Comparison of ENCODE assay signal across 10 cellular contexts in genomic region chr1:13751458-13751871, GRCh38. TPM values are rescaled to one million over a fixed set of nuclear protein-coding genes. Genes with fewer than 3 reads are reported as not detected.
DNase-seq lines count a peak whose midpoint lies in the region; ATAC-seq and TF ChIP-seq lines count a peak whose summit lies in the region.
"Had no signal": no experiment of that assay in that cellular context is flagged by ENCODE, and none has a peak within 500 bp of the region (broad histone marks: within the 10 kb centered on the region; RNA-seq: fewer than 3 reads in every experiment).

No MANE protein-coding gene starts in this region.

- H3K27me3 ChIP-seq in neuron (ENCODE audit: insufficient read depth, low read length) (no peaks in the 10 kb centered on the region), Caco-2 (replicated peaks; ENCODE audit: control insufficient read depth, insufficient read depth, low read length) (no peaks in the 10 kb centered on the region)

- no TSS peak for BruUV-seq in Caco-2 (replicated peaks; lab: Mats Ljungman, UMichigan)

- POLR2A ChIA-PET in Caco-2 (lab: Charles Lee) = no interaction called here

- no peaks in the 10 kb centered on the region for H3K9me3 Mint-ChIP-seq in activated naive CD8-positive, alpha-beta T cell treated with anti-CD3 and anti-CD28 coated beads for 36 hours
- no peaks in the 10 kb centered on the region for H3K9me3 Mint-ChIP-seq in Caco-2 (ENCODE audit: unreplicated experiment)
- H3K9me3 Mint-ChIP-seq: neural progenitor cell had no signal

- DNase-seq in GM12864 (ENCODE audit: low read depth) = peak; percentile 67
- no peak for DNase-seq in activated naive CD8-positive, alpha-beta T cell treated with anti-CD3 and anti-CD28 coated beads for 36 hours
- DNase-seq in Caco-2 = no peak
- DNase-seq in sciatic nerve (ENCODE audit: low spot score) = no peak
- DNase-seq in GM03348 (ENCODE audit: low spot score) = no peak
- DNase-seq in iPS-NIHi7 (ENCODE audit: extremely low spot score) = no peak
- DNase-seq: WERI-Rb-1 had no signal

- H2AFZ ChIP-seq in neuron (ENCODE audit: low read depth, low read length) = no peak overlapping the region
- H2AFZ ChIP-seq: neural progenitor cell had no signal

- CTCF ChIA-PET in Caco-2 (lab: Charles Lee) = no interaction called here

- peaks cover 28% of the 10 kb centered on the region for H3K4me1 ChIP-seq in neuron (ENCODE audit: insufficient read depth, low read length)
- H3K4me1 ChIP-seq in Caco-2 = 0 out of 2 replicates have a peak, but pooled peaks cover 7% of the 10 kb centered on the region

- peak overlapping the region; percentile 52 for H3K27ac Mint-ChIP-seq in activated naive CD8-positive, alpha-beta T cell treated with anti-CD3 and anti-CD28 coated beads for 36 hours
- H3K27ac Mint-ChIP-seq in Caco-2 (ENCODE audit: unreplicated experiment) = no peak overlapping the region
- H3K27ac Mint-ChIP-seq: neural progenitor cell had no signal

- intact Hi-C loops in Caco-2 (cut with micrococcal nuclease; ENCODE audit: unreplicated experiment) = no loop called here
- intact Hi-C loops in sciatic nerve (cut with DNase I) = no loop called here

- H3K36me3 Mint-ChIP-seq in activated naive CD8-positive, alpha-beta T cell treated with anti-CD3 and anti-CD28 coated beads for 36 hours = peaks cover 36% of the 10 kb centered on the region
- H3K36me3 Mint-ChIP-seq in Caco-2 (ENCODE audit: insufficient read depth, unreplicated experiment) = peaks cover 16% of the 10 kb centered on the region

- TF ChIP-seq CTCF in GM12864 (IDR thresholded peaks at IDR 0.05; ENCODE audit: low read depth, low read length, missing control alignments) (no peak), Caco-2 (IDR thresholded peaks at IDR 0.05; ENCODE audit: insufficient read depth in 1 of 2, low read depth in 1 of 2, low read length in 1 of 2, severe bottlenecking in 1 of 2, unreplicated experiment in 1 of 2) (no peak)

- H3K4me3 Mint-ChIP-seq in activated naive CD8-positive, alpha-beta T cell treated with anti-CD3 and anti-CD28 coated beads for 36 hours = peak overlapping the region; percentile 44
- H3K4me3 Mint-ChIP-seq in Caco-2 (ENCODE audit: unreplicated experiment) = no peak overlapping the region

- no peaks in the 10 kb centered on the region for H3K27me3 Mint-ChIP-seq in activated naive CD8-positive, alpha-beta T cell treated with anti-CD3 and anti-CD28 coated beads for 36 hours
- H3K27me3 Mint-ChIP-seq in Caco-2 (ENCODE audit: insufficient read depth, unreplicated experiment) = no peaks in the 10 kb centered on the region

- ATAC-seq in HG02798 (IDR thresholded peaks at IDR 0.05; ENCODE audit: poor library complexity, unreplicated experiment) = peak; percentile 39
- ATAC-seq in sciatic nerve = no peak

- H3K4me3 ChIP-seq in GM12864 (ENCODE audit: low read depth, low read length) (peak overlapping the region; percentile 67; the same call in 1 of the 2 replicates), neuron (ENCODE audit: low read length) (peak overlapping the region; percentile 97), Caco-2 (ENCODE audit: low read depth, low read length) (no peak overlapping the region)

- no peaks in the 10 kb centered on the region for H3K9me3 ChIP-seq in neuron (ENCODE audit: low read length)
- H3K9me3 ChIP-seq in Caco-2 = no peaks in the 10 kb centered on the region

- H3K36me3 ChIP-seq in neuron (ENCODE audit: insufficient read depth, low read length) (peaks cover 10% of the 10 kb centered on the region), Caco-2 (ENCODE audit: control insufficient read depth, insufficient read depth, low read length) (no peaks in the 10 kb centered on the region)
- H3K36me3 ChIP-seq: neural progenitor cell had no signal

- H3K4me1 Mint-ChIP-seq in activated naive CD8-positive, alpha-beta T cell treated with anti-CD3 and anti-CD28 coated beads for 36 hours = peaks cover 62% of the 10 kb centered on the region
- peaks cover 9% of the 10 kb centered on the region for H3K4me1 Mint-ChIP-seq in Caco-2 (ENCODE audit: low read depth, unreplicated experiment)

RNA-seq across cellular contexts. Expression of gene PRDM2, which starts 51.5 kb away (rescaled TPM):
- total RNA-seq in activated naive CD8-positive, alpha-beta T cell treated with anti-CD3 and anti-CD28 coated beads for 36 hours = 10 to 100 TPM; 47.3 to 57.5 TPM
- total RNA-seq in Caco-2 (2022) (29.8 and 32.7 TPM in 2 replicates), sciatic nerve (68.1 TPM)
